ENCODE assay signal across 12 cellular contexts in genomic region chr1:27885620-27886352, GRCh38. TPM values are rescaled to one million over a fixed set of nuclear protein-coding genes. Genes with fewer than 3 reads are reported as not detected.
DNase-seq lines count a peak whose midpoint lies in the region; ATAC-seq lines count a peak whose summit lies in the region.
"Had no signal": no experiment of that assay in that cellular context is flagged by ENCODE, and none has a peak within 500 bp of the region (broad histone marks: within the 10 kb centered on the region; RNA-seq: fewer than 3 reads in every experiment).

No MANE protein-coding gene starts in this region.

- peak overlapping the region in 17 of 21 experiments; percentile 10 to 90 (median 73) for H3K27ac ChIP-seq in skin epidermis
- H3K27ac ChIP-seq: 22Rv1 had no signal

- POLR2A ChIA-PET in T-cell (lab: Charles Lee) = interaction anchor here (0.6 kb wide), 2 partner anchors 440 to 1062 kb away, joined by 3 read pairs; no protein-coding TSS in a partner anchor

- H3K4me3 ChIP-seq in skin epidermis = no peak overlapping the region
- H3K4me3 ChIP-seq: K562 had no signal

- H3K9me3 Mint-ChIP-seq in T-cell = no peaks in the 10 kb centered on the region

- H3K36me3 Mint-ChIP-seq in T-cell = peaks cover 65% of the 10 kb centered on the region

- H3K27me3 Mint-ChIP-seq in T-cell = no peaks in the 10 kb centered on the region

- CTCF ChIA-PET in T-cell (lab: Charles Lee) = no interaction called here

- no peak for ATAC-seq in T-cell (replicated peaks in 1 of 4)
- peak; percentile 31 to 60 for ATAC-seq in left cardiac atrium
- ATAC-seq: K562 had no signal

- peak overlapping the region; percentile 92 to 99 for H3K27ac Mint-ChIP-seq in T-cell

- DNase-seq in NCI-H82 (lab: John Stamatoyannopoulos, UW) (peak; percentile 26), NCI-H82 treated with DMSO at 0.1 percent for 48 hours (lab: John Stamatoyannopoulos, UW; ENCODE audit: unreplicated experiment) (no peak), T-cell (no peak), left cardiac atrium (no peak), RKO (ENCODE audit: low spot score) (no peak), 8988T (no peak), midbrain (lab: John Stamatoyannopoulos, UW) (no peak)
- DNase-seq: NCI-H526, T-helper 9 cell had no signal

- intact Hi-C loops in left cardiac atrium (cut with DNase I) = no loop called here

- peak overlapping the region in 1 of 3 donors; percentile 79 for H3K4me3 Mint-ChIP-seq in T-cell

- peaks cover 24 to 78% (median 77%) of the 10 kb centered on the region in 3 donors for H3K4me1 Mint-ChIP-seq in T-cell

RNA-seq across cellular contexts. Expression of gene THEMIS2, which starts 13.4 kb away (rescaled TPM):
- total RNA-seq in T-cell (100 to 1,000 TPM in 2 of 5 donors, 10 to 100 TPM in 3; 39.0 to 124 (median 94.8) TPM), left cardiac atrium (10 to 100 TPM; 12.0 to 15.6 TPM)

RNA-seq across cellular contexts. Expression of gene RPA2, which starts 28.6 kb away (rescaled TPM):
- total RNA-seq in T-cell (10 to 100 TPM; 36.1 to 68.9 (median 53.5) TPM), left cardiac atrium (10 to 100 TPM; 25.2 to 29.9 TPM)

RNA-seq across cellular contexts. Expression of gene SMPDL3B, which starts 49.0 kb away (rescaled TPM):
- total RNA-seq in T-cell = under 1 TPM in 4 of 5 donors, not detected in 1; 0.22 to 0.44 (median 0.33) TPM
- under 1 TPM; 0.29 to 0.73 TPM for total RNA-seq in left cardiac atrium

RNA-seq across cellular contexts. Expression of gene PPP1R8, which starts 55.2 kb away (rescaled TPM):
- total RNA-seq in T-cell (10 to 100 TPM; 20.5 to 48.1 (median 40.5) TPM), left cardiac atrium (10 to 100 TPM; 25.0 TPM)

Comparison
In these comparisons a context has a peak if more than half of its experiments do, and no peak if none do; other contexts are left out.
1. ATAC-seq: peak in left cardiac atrium (2 of 2); none in T-cell (0 of 4).